In genomic region chr9:35074791-35075190, GRCh38 we compare ENCODE assay signal across 17 cellular contexts. TPM values are rescaled to one million over a fixed set of nuclear protein-coding genes. Genes with fewer than 3 reads are reported as not detected.
A peak's percentile ranks its signal among the peaks of the same experiment; 100 is the strongest.
DNase-seq lines count a peak whose midpoint lies in the region; ATAC-seq and TF ChIP-seq lines count a peak whose summit lies in the region.
"Had no signal": no experiment of that assay in that cellular context is flagged by ENCODE, and none has a peak within 500 bp of the region (broad histone marks: within the 10 kb centered on the region; RNA-seq: fewer than 3 reads in every experiment).

No MANE protein-coding gene starts in this region.

- H3K36me3 ChIP-seq in heart right ventricle (peaks cover 0 to 47% (median 0%) of the 10 kb centered on the region in 9 donors), left lung (peaks cover 0 to 23% of the 10 kb centered on the region in 2 donors), neuronal stem cell (replicated peaks in 1 of 2; ENCODE audit: control insufficient read depth in 2 of 2, insufficient read depth in 2 of 2, low read length in 2 of 2) (peaks cover 36 to 68% of the 10 kb centered on the region in 2 donors)

- H2BK120ac ChIP-seq in neuronal stem cell (ENCODE audit: low read depth, low read length) = no peak overlapping the region

- H2BK15ac ChIP-seq in neuronal stem cell (ENCODE audit: low read length) = no peak overlapping the region

- no peak overlapping the region for H3K18ac ChIP-seq in neuronal stem cell (ENCODE audit: low read length)

- CTCF ChIA-PET in activated naive CD4-positive, alpha-beta T cell treated with anti-CD3 and anti-CD28 coated beads, Interleukin-2, amount 10 ng/mL, durations not matched to agents 7 days and 5 days (lab: Charles Lee) = interaction anchor here (6.0 kb wide), 1 partner anchor 21 kb away, joined by 34 read pairs; the partner anchor contains the start of gene PIGO
- CTCF ChIA-PET in CD4-positive, alpha-beta T cell (lab: Charles Lee) = no interaction called here
- CTCF ChIA-PET in RWPE1 (lab: Yijun Ruan, JAX) = no interaction called here

- no peaks in the 10 kb centered on the region for H3K27me3 Mint-ChIP-seq in activated naive CD4-positive, alpha-beta T cell treated with anti-CD3 and anti-CD28 coated beads, Interleukin-2, amount 10 ng/mL, durations not matched to agents 7 days and 5 days
- H3K27me3 Mint-ChIP-seq in CD4-positive, alpha-beta T cell = no peaks in the 10 kb centered on the region
- H3K27me3 Mint-ChIP-seq in neural crest cell (ENCODE audit: low read depth) = peaks cover 2% of the 10 kb centered on the region
- H3K27me3 Mint-ChIP-seq: CD8-positive, alpha-beta memory T cell had no signal

- H3K27ac Mint-ChIP-seq in activated naive CD4-positive, alpha-beta T cell treated with anti-CD3 and anti-CD28 coated beads, Interleukin-2, amount 10 ng/mL, durations not matched to agents 7 days and 5 days = peak overlapping the region; percentile 54
- H3K27ac Mint-ChIP-seq in CD4-positive, alpha-beta T cell = peak overlapping the region; percentile 25
- H3K27ac Mint-ChIP-seq in neural crest cell (ENCODE audit: unreplicated experiment) = peak overlapping the region; percentile 75
- H3K27ac Mint-ChIP-seq: H9 had no signal

- H3K27ac ChIP-seq in CD4-positive, alpha-beta T cell (ENCODE audit: low read depth, low read length) = no peak overlapping the region
- 0 out of 2 replicates have a peak overlapping the region, but pooled peaks have one; percentile 5 for H3K27ac ChIP-seq in RWPE1
- H3K27ac ChIP-seq in heart right ventricle = no peak overlapping the region
- no peak overlapping the region for H3K27ac ChIP-seq in left lung
- no peak overlapping the region for H3K27ac ChIP-seq in neuronal stem cell (replicated peaks; ENCODE audit: low read length)
- H3K27ac ChIP-seq: A549, C4-2B had no signal

- H3K27me3 ChIP-seq in CD4-positive, alpha-beta T cell (ENCODE audit: control insufficient read depth, insufficient read depth, low read length) = no peaks in the 10 kb centered on the region
- H3K27me3 ChIP-seq in heart right ventricle (no peaks in the 10 kb centered on the region), left lung (no peaks in the 10 kb centered on the region), neuronal stem cell (ENCODE audit: control insufficient read depth in 3 of 3, insufficient read depth in 3 of 3, low read depth in 1 of 3, low read length in 3 of 3) (no peaks in the 10 kb centered on the region)
- H3K27me3 ChIP-seq: BE2C had no signal

- WGBS in heart right ventricle, 2 donors = 94 to 96% methylated on average over 8 of the region's 8 CpGs
- no CpG with 5 or more reads among the region's 8 CpGs for WGBS in neuronal stem cell (ENCODE audit: extremely low coverage in 2 of 2, insufficient read length in 2 of 2, insufficient replicate concordance in 1 of 2), 2 donors

- no peak for DNase-seq in activated naive CD4-positive, alpha-beta T cell treated with anti-CD3 and anti-CD28 coated beads, Interleukin-2, amount 10 ng/mL, durations not matched to agents 7 days and 5 days
- DNase-seq in activated naive CD4-positive, alpha-beta T cell (lab: John Stamatoyannopoulos, UW) = no peak
- no peak for DNase-seq in CD4-positive, alpha-beta T cell
- DNase-seq in RWPE1 (ENCODE audit: low spot score) (no peak), neural crest cell (ENCODE audit: low read depth, low spot score) (no peak), heart right ventricle (no peak), left lung (no peak), neuronal stem cell (ENCODE audit: low spot score) (no peak)
- DNase-seq: BE2C; Caco-2; CD8-positive, alpha-beta memory T cell; DND-41; GDM1; GOT3; H9 had no signal

- no peaks in the 10 kb centered on the region for H3K9me3 ChIP-seq in CD4-positive, alpha-beta T cell (ENCODE audit: control insufficient read depth, low read length)
- H3K9me3 ChIP-seq in heart right ventricle = no peaks in the 10 kb centered on the region
- H3K9me3 ChIP-seq in left lung = no peaks in the 10 kb centered on the region
- no peaks in the 10 kb centered on the region for H3K9me3 ChIP-seq in neuronal stem cell (replicated peaks in 1 of 2; ENCODE audit: control insufficient read depth in 2 of 2, insufficient read depth in 1 of 2, low read depth in 1 of 2, low read length in 2 of 2)
- H3K9me3 ChIP-seq: A549, BE2C, Caco-2 had no signal

- peaks cover 16% of the 10 kb centered on the region for H3K79me1 ChIP-seq in neuronal stem cell (ENCODE audit: low read depth, low read length)

- no peak overlapping the region for H2BK5ac ChIP-seq in neuronal stem cell (ENCODE audit: low read length)

- TF ChIP-seq CTCF in CD4-positive, alpha-beta T cell (IDR thresholded peaks at IDR 0.05) = no peak
- TF ChIP-seq CTCF in RWPE1 (conservative IDR thresholded peaks at IDR 0.05; ENCODE audit: low read depth) = no peak
- TF ChIP-seq CTCF in neural crest cell (conservative IDR thresholded peaks at IDR 0.05) = no peak
- no peak for TF ChIP-seq CTCF in heart right ventricle (IDR thresholded peaks at IDR 0.05)
- no peak for TF ChIP-seq CTCF in left lung (IDR thresholded peaks at IDR 0.05)

- H2AK5ac ChIP-seq in neuronal stem cell (ENCODE audit: low read depth, low read length) = no peak overlapping the region

- ATAC-seq in CD4-positive, alpha-beta T cell (ENCODE audit: poor library complexity) = no peak
- no peak for ATAC-seq in heart right ventricle
- no peak for ATAC-seq in left lung
- ATAC-seq: A549 had no signal

- H3K9ac ChIP-seq in neuronal stem cell (ENCODE audit: low read depth, low read length, poor library complexity) = no peak overlapping the region

- no peak overlapping the region for H2AFZ ChIP-seq in neuronal stem cell (ENCODE audit: low read length)

- no peak overlapping the region for H4K8ac ChIP-seq in neuronal stem cell (ENCODE audit: low read depth, low read length)

- H4K91ac ChIP-seq in neuronal stem cell (ENCODE audit: low read depth, low read length, poor library complexity) = no peak overlapping the region

- H3K4me1 ChIP-seq in heart right ventricle = peaks cover 0 to 38% (median 27%) of the 10 kb centered on the region in 9 donors
- H3K4me1 ChIP-seq in left lung = peaks cover 11 to 39% of the 10 kb centered on the region in 2 donors
- peaks cover 20 to 24% of the 10 kb centered on the region in 2 donors for H3K4me1 ChIP-seq in neuronal stem cell (ENCODE audit: control insufficient read depth in 2 of 2, insufficient read depth in 1 of 2, low read depth in 1 of 2, low read length in 2 of 2)

- H3K4me2 ChIP-seq in neuronal stem cell (ENCODE audit: insufficient read depth, low read length, poor library complexity, severe bottlenecking) = no peak overlapping the region
- H3K4me2 ChIP-seq: A549 had no signal

- H3K36me3 Mint-ChIP-seq in activated naive CD4-positive, alpha-beta T cell treated with anti-CD3 and anti-CD28 coated beads, Interleukin-2, amount 10 ng/mL, durations not matched to agents 7 days and 5 days = peaks cover 48% of the 10 kb centered on the region
- peaks cover 30% of the 10 kb centered on the region for H3K36me3 Mint-ChIP-seq in CD4-positive, alpha-beta T cell (ENCODE audit: low read depth)
- peaks cover 18% of the 10 kb centered on the region for H3K36me3 Mint-ChIP-seq in neural crest cell (ENCODE audit: low read depth)

- POLR2A ChIA-PET in CD4-positive, alpha-beta T cell (lab: Charles Lee) = no interaction called here
- POLR2A ChIA-PET in RWPE1 (lab: Yijun Ruan, JAX; ENCODE audit: low non-redundant PET) = no interaction called here

- H3K4me3 ChIP-seq in heart right ventricle (no peak overlapping the region), left lung (no peak overlapping the region), neuronal stem cell (ENCODE audit: low read length in 2 of 2) (no peak overlapping the region)
- H3K4me3 ChIP-seq: A549 had no signal

- H3K9me3 Mint-ChIP-seq in activated naive CD4-positive, alpha-beta T cell treated with anti-CD3 and anti-CD28 coated beads, Interleukin-2, amount 10 ng/mL, durations not matched to agents 7 days and 5 days = no peaks in the 10 kb centered on the region
- H3K9me3 Mint-ChIP-seq in CD4-positive, alpha-beta T cell = no peaks in the 10 kb centered on the region
- peaks cover 3% of the 10 kb centered on the region for H3K9me3 Mint-ChIP-seq in neural crest cell
- H3K9me3 Mint-ChIP-seq: CD8-positive, alpha-beta memory T cell; H9 had no signal

- H3K4me1 Mint-ChIP-seq in activated naive CD4-positive, alpha-beta T cell treated with anti-CD3 and anti-CD28 coated beads, Interleukin-2, amount 10 ng/mL, durations not matched to agents 7 days and 5 days = peaks cover 54% of the 10 kb centered on the region
- H3K4me1 Mint-ChIP-seq in CD4-positive, alpha-beta T cell (ENCODE audit: low read depth) = peaks cover 44% of the 10 kb centered on the region
- peaks cover 50% of the 10 kb centered on the region for H3K4me1 Mint-ChIP-seq in neural crest cell

- H3K23ac ChIP-seq in neuronal stem cell (ENCODE audit: low read depth, low read length, poor library complexity) = no peak overlapping the region

- H2BK12ac ChIP-seq in neuronal stem cell (ENCODE audit: low read length) = no peak overlapping the region

- H3K4ac ChIP-seq in neuronal stem cell (ENCODE audit: low read length) = no peak overlapping the region

- no peak overlapping the region for H3K4me3 Mint-ChIP-seq in activated naive CD4-positive, alpha-beta T cell treated with anti-CD3 and anti-CD28 coated beads, Interleukin-2, amount 10 ng/mL, durations not matched to agents 7 days and 5 days
- no peak overlapping the region for H3K4me3 Mint-ChIP-seq in CD4-positive, alpha-beta T cell
- peak overlapping the region; percentile 55 for H3K4me3 Mint-ChIP-seq in neural crest cell
- H3K4me3 Mint-ChIP-seq: H9 had no signal

- intact Hi-C loops in CD4-positive, alpha-beta T cell (cut with DNase I, micrococcal nuclease) = loop anchor here (5.0 to 10.0 kb wide), 4 partner anchors 38 to 550 kb away; partner anchors contain the start of genes DNAJB5 (in 1 of the 2), ENHO (in 1 of the 2) and SIGMAR1 (in 1 of the 2)
- intact Hi-C loops in heart right ventricle (cut with DNase I) (loop anchor here in 4 of 10 donors (5.0 to 10.0 kb wide), 4 partner anchors 38 to 87 kb away; partner anchors contain the start of gene DNAJB5 (in 2 of the 4)), left lung (cut with DNase I) (no loop called here)

- no peak overlapping the region for H3K14ac ChIP-seq in neuronal stem cell (ENCODE audit: low read length)

RNA-seq across cellular contexts. Expression of gene VCP, which starts 2.4 kb away (rescaled TPM):
- total RNA-seq in CD4-positive, alpha-beta T cell = 100 to 1,000 TPM; 218 to 245 TPM
- total RNA-seq in neural crest cell (368 and 374 TPM in 2 replicates), heart right ventricle (100 to 1,000 TPM; 227 to 385 (median 300) TPM), left lung (100 to 1,000 TPM; 228 to 327 TPM)
- polyA plus RNA-seq in heart right ventricle = 100 to 1,000 TPM in 1 of 2 donors, 10 to 100 TPM in 1; 69.9 to 248 TPM
- polyA plus RNA-seq in neuronal stem cell (2013, experiment 1 of 2) = 97.4 TPM
- 97.3 TPM for polyA plus RNA-seq in neuronal stem cell (2013, experiment 2 of 2)

RNA-seq across cellular contexts. Expression of gene FANCG, which starts 5.0 kb away (rescaled TPM):
- 10 to 100 TPM; 21.7 to 24.6 TPM for total RNA-seq in CD4-positive, alpha-beta T cell
- total RNA-seq in neural crest cell (115 and 126 TPM in 2 replicates), heart right ventricle (1 to 10 TPM; 2.6 to 9.8 (median 4.5) TPM), left lung (10 to 100 TPM; 18.7 to 28.3 TPM)
- polyA plus RNA-seq in heart right ventricle = 1 to 10 TPM; 3.4 to 6.4 TPM
- 61.9 TPM for polyA plus RNA-seq in neuronal stem cell (2013, experiment 1 of 2)
- 57.5 TPM for polyA plus RNA-seq in neuronal stem cell (2013, experiment 2 of 2)

RNA-seq across cellular contexts. Expression of gene PIGO, which starts 21.6 kb away (rescaled TPM):
- 10 to 100 TPM; 17.5 to 18.9 TPM for total RNA-seq in CD4-positive, alpha-beta T cell
- total RNA-seq in neural crest cell = 24.3 and 28.3 TPM in 2 replicates
- total RNA-seq in heart right ventricle = 10 to 100 TPM in 4 of 10 donors, 1 to 10 TPM in 6; 8.2 to 12.3 (median 9.9) TPM
- polyA plus RNA-seq in heart right ventricle = 10 to 100 TPM; 10.6 to 10.7 TPM
- total RNA-seq in left lung = 10 to 100 TPM; 29.8 to 30.7 TPM
- polyA plus RNA-seq in neuronal stem cell (2013, experiment 1 of 2) = 9.3 TPM
- 9.1 TPM for polyA plus RNA-seq in neuronal stem cell (2013, experiment 2 of 2)

RNA-seq across cellular contexts. Expression of gene STOML2, which starts 28.1 kb away (rescaled TPM):
- total RNA-seq in CD4-positive, alpha-beta T cell = 10 to 100 TPM; 29.8 to 30.5 TPM
- 184 and 186 TPM in 2 replicates for total RNA-seq in neural crest cell
- total RNA-seq in heart right ventricle = 100 to 1,000 TPM; 122 to 153 (median 127) TPM
- 100 to 1,000 TPM in 1 of 2 donors, 10 to 100 TPM in 1; 43.7 to 151 TPM for polyA plus RNA-seq in heart right ventricle
- total RNA-seq in left lung = 10 to 100 TPM; 62.3 to 90.3 TPM
- 135 TPM for polyA plus RNA-seq in neuronal stem cell (2013, experiment 1 of 2)
- polyA plus RNA-seq in neuronal stem cell (2013, experiment 2 of 2) = 135 TPM

RNA-seq across cellular contexts. Expression of gene ATOSB, which starts 40.9 kb away (rescaled TPM):
- total RNA-seq in CD4-positive, alpha-beta T cell = 1 to 10 TPM; 5.0 to 5.1 TPM
- total RNA-seq in neural crest cell = 12.2 and 15.2 TPM in 2 replicates
- 10 to 100 TPM; 12.2 to 20.3 (median 17.1) TPM for total RNA-seq in heart right ventricle
- polyA plus RNA-seq in heart right ventricle = 10 to 100 TPM; 25.5 to 31.6 TPM
- 10 to 100 TPM; 26.1 to 30.9 TPM for total RNA-seq in left lung
- polyA plus RNA-seq in neuronal stem cell (2013, experiment 1 of 2) = 22.3 TPM
- polyA plus RNA-seq in neuronal stem cell (2013, experiment 2 of 2) = 22.3 TPM

Comparison
In these comparisons a context has a peak if more than half of its experiments do, and no peak if none do; other contexts are left out.
1. H3K27ac Mint-ChIP-seq: peak in every context shown above with its lines; median percentile 75 in neural crest cell; 54 in activated naive CD4-positive, alpha-beta T cell treated with anti-CD3 and anti-CD28 coated beads, Interleukin-2, amount 10 ng/mL, durations not matched to agents 7 days and 5 days; 25 in CD4-positive, alpha-beta T cell.
2. intact Hi-C loops: an anchor here in CD4-positive, alpha-beta T cell (5.0 to 10.0 kb wide); none called in left lung.